In genomic region chr12:24997970-24998582, GRCh38 we compare ENCODE assay signal across 8 cellular contexts. TPM values are rescaled to one million over a fixed set of nuclear protein-coding genes. Genes with fewer than 3 reads are reported as not detected.
DNase-seq lines count a peak whose midpoint lies in the region; ATAC-seq and TF ChIP-seq lines count a peak whose summit lies in the region.

No MANE protein-coding gene starts in this region.

- intact Hi-C loops in adrenal gland (cut with DNase I) = no loop called here

- TF ChIP-seq CTCF in HFF-Myc (IDR thresholded peaks at IDR 0.05; ENCODE audit: low read depth, low read length, missing control alignments) (no peak), foreskin fibroblast (IDR thresholded peaks at IDR 0.05; ENCODE audit: low read depth, low read length) (no peak), adrenal gland (IDR thresholded peaks at IDR 0.05) (no peak)

- TF ChIP-seq POLR2A in erythroblast (IDR thresholded peaks at IDR 0.05; ENCODE audit: low read length) (no peak), adrenal gland (IDR thresholded peaks at IDR 0.05) (no peak)

- H3K4me3 ChIP-seq in HFF-Myc (replicated peaks; ENCODE audit: low read depth, low read length) (no peak overlapping the region), foreskin fibroblast (ENCODE audit: low read depth in 1 of 2, low read length in 2 of 2) (no peak overlapping the region), adrenal gland (no peak overlapping the region)

- H3K4me1 ChIP-seq in adrenal gland (replicated peaks in 1 of 2) = peaks cover 0 to 10% of the 10 kb centered on the region in 2 donors

- no peaks in the 10 kb centered on the region for H3K27me3 ChIP-seq in adrenal gland

- WGBS in adrenal gland, 4 donors = 22 to 35% (median 25%) methylated on average over 4 of the region's 4 CpGs

- no peaks in the 10 kb centered on the region for H3K36me3 ChIP-seq in adrenal gland (replicated peaks in 1 of 2)

- H3K9me3 ChIP-seq in adrenal gland (replicated peaks in 1 of 3) = no peaks in the 10 kb centered on the region

- peak; percentile 85 for ATAC-seq in GM18520 (IDR thresholded peaks at IDR 0.05; ENCODE audit: unreplicated experiment)

- DNase-seq in HFF-Myc (ENCODE audit: extremely low read depth, low read depth) (peak; percentile 26), NAMALWA (ENCODE audit: low spot score) (peak; percentile 96), foreskin fibroblast (peak; percentile 68 to 80), COLO668 (lab: John Stamatoyannopoulos, UW; ENCODE audit: unreplicated experiment) (no peak), erythroblast (lab: John Stamatoyannopoulos, UW) (no peak), adrenal gland (no peak)
- no peak for DNase-seq in stimulated activated CD4-positive, alpha-beta T cell treated with anti-CD3 and anti-CD28 coated beads, Interleukin-4, amount 100 ng/mL, for 24 hours

- H3K27ac ChIP-seq in adrenal gland = no peak overlapping the region

RNA-seq across cellular contexts. Expression of gene BCAT1, which starts 49.2 kb away (rescaled TPM):
- total RNA-seq in adrenal gland = 10 to 100 TPM in 7 of 8 donors, 1 to 10 TPM in 1; 9.4 to 41.5 (median 23.6) TPM
- 1 to 10 TPM; 2.1 to 7.9 (median 6.2) TPM for polyA plus RNA-seq in adrenal gland

Comparison
In these comparisons a context has a peak if more than half of its experiments do, and no peak if none do; other contexts are left out.
1. DNase-seq: peak in HFF-Myc (single experiment), NAMALWA (single experiment) and foreskin fibroblast (2 of 2); none in COLO668 (single experiment), erythroblast (0 of 2), adrenal gland (0 of 7) and stimulated activated CD4-positive, alpha-beta T cell treated with anti-CD3 and anti-CD28 coated beads, Interleukin-4, amount 100 ng/mL, for 24 hours (single experiment).